8 cellular contexts compared by ENCODE assay signal in genomic region chr10:93074137-93074596, GRCh38. TPM values are rescaled to one million over a fixed set of nuclear protein-coding genes. Genes with fewer than 3 reads are reported as not detected.
A peak's percentile ranks its signal among the peaks of the same experiment; 100 is the strongest.
DNase-seq lines count a peak whose midpoint lies in the region; ATAC-seq and TF ChIP-seq lines count a peak whose summit lies in the region.

No MANE protein-coding gene starts in this region.

- peak overlapping the region; percentile 63 for H3K4me3 Mint-ChIP-seq in activated CD4-positive, alpha-beta T cell treated with anti-CD3 and anti-CD28 coated beads, Interleukin-2, amount 10 ng/mL, durations not matched to agents 7 days and 5 days
- H3K4me3 Mint-ChIP-seq in stimulated activated effector memory CD8-positive, alpha-beta T cell treated with anti-CD3 and anti-CD28 coated beads, Interleukin-12 subunit alpha, Interleukin-12 subunit beta, amount 100 ng/mL, for 72 hours: peak overlapping the region; percentile 75

- no peak overlapping the region for H3K27ac Mint-ChIP-seq in activated CD4-positive, alpha-beta T cell treated with anti-CD3 and anti-CD28 coated beads, Interleukin-2, amount 10 ng/mL, durations not matched to agents 7 days and 5 days
- H3K27ac Mint-ChIP-seq in stimulated activated effector memory CD8-positive, alpha-beta T cell treated with anti-CD3 and anti-CD28 coated beads, Interleukin-12 subunit alpha, Interleukin-12 subunit beta, amount 100 ng/mL, for 72 hours: no peak overlapping the region

- peaks cover 82% of the 10 kb centered on the region for H3K27me3 Mint-ChIP-seq in activated CD4-positive, alpha-beta T cell treated with anti-CD3 and anti-CD28 coated beads, Interleukin-2, amount 10 ng/mL, durations not matched to agents 7 days and 5 days

- no peaks in the 10 kb centered on the region for H3K36me3 Mint-ChIP-seq in activated CD4-positive, alpha-beta T cell treated with anti-CD3 and anti-CD28 coated beads, Interleukin-2, amount 10 ng/mL, durations not matched to agents 7 days and 5 days (ENCODE audit: low read depth)
- peaks cover 4% of the 10 kb centered on the region for H3K36me3 Mint-ChIP-seq in stimulated activated effector memory CD8-positive, alpha-beta T cell treated with anti-CD3 and anti-CD28 coated beads, Interleukin-12 subunit alpha, Interleukin-12 subunit beta, amount 100 ng/mL, for 72 hours

- POLR2A ChIA-PET in activated CD4-positive, alpha-beta T cell treated with anti-CD3 and anti-CD28 coated beads, Interleukin-2, amount 10 ng/mL, durations not matched to agents 7 days and 5 days (lab: Charles Lee): no interaction called here

- CTCF ChIA-PET in activated CD4-positive, alpha-beta T cell treated with anti-CD3 and anti-CD28 coated beads, Interleukin-2, amount 10 ng/mL, durations not matched to agents 7 days and 5 days (lab: Charles Lee): no interaction called here

- H3K4me1 Mint-ChIP-seq in activated CD4-positive, alpha-beta T cell treated with anti-CD3 and anti-CD28 coated beads, Interleukin-2, amount 10 ng/mL, durations not matched to agents 7 days and 5 days: peaks cover 24% of the 10 kb centered on the region
- H3K4me1 Mint-ChIP-seq in stimulated activated effector memory CD8-positive, alpha-beta T cell treated with anti-CD3 and anti-CD28 coated beads, Interleukin-12 subunit alpha, Interleukin-12 subunit beta, amount 100 ng/mL, for 72 hours: peaks cover 40% of the 10 kb centered on the region

- no peaks in the 10 kb centered on the region for H3K9me3 ChIP-seq in RWPE2 (ENCODE audit: severe bottlenecking)

- no peaks in the 10 kb centered on the region for H3K9me3 Mint-ChIP-seq in activated CD4-positive, alpha-beta T cell treated with anti-CD3 and anti-CD28 coated beads, Interleukin-2, amount 10 ng/mL, durations not matched to agents 7 days and 5 days
- H3K9me3 Mint-ChIP-seq in stimulated activated effector memory CD8-positive, alpha-beta T cell treated with anti-CD3 and anti-CD28 coated beads, Interleukin-12 subunit alpha, Interleukin-12 subunit beta, amount 100 ng/mL, for 72 hours: no peaks in the 10 kb centered on the region

- no peak; the same call in 2 of the 3 replicates for ATAC-seq in RWPE2 (ENCODE audit: low read depth)
- no peak for ATAC-seq in stimulated activated effector memory CD8-positive, alpha-beta T cell treated with anti-CD3 and anti-CD28 coated beads, Interleukin-12 subunit alpha, Interleukin-12 subunit beta, amount 100 ng/mL, for 72 hours

- TF ChIP-seq CTCF in RWPE2 (IDR thresholded peaks at IDR 0.05; ENCODE audit: poor library complexity, severe bottlenecking): peak; percentile 22

- H3K4me1 ChIP-seq in RWPE2 (ENCODE audit: insufficient read depth, poor library complexity, severe bottlenecking): no peaks in the 10 kb centered on the region

- no peak overlapping the region for H3K4me3 ChIP-seq in RWPE2 (ENCODE audit: severe bottlenecking)

- H3K27me3 ChIP-seq in RWPE2 (ENCODE audit: insufficient read depth, poor library complexity, severe bottlenecking): peaks cover 64% of the 10 kb centered on the region

- DNase-seq in activated CD4-positive, alpha-beta T cell treated with anti-CD3 and anti-CD28 coated beads, Interleukin-2, amount 10 ng/mL, durations not matched to agents 7 days and 5 days: no peak
- DNase-seq in activated CD4-positive, alpha-beta T cell treated with anti-CD3 and anti-CD28 coated beads, Interleukin-2, amount 50 U/mL, for 1 hour: no peak
- DNase-seq in RWPE2 (ENCODE audit: low spot score): no peak
- DNase-seq in germinal center (ENCODE audit: low spot score): peak; percentile 50
- DNase-seq in stimulated activated effector memory CD8-positive, alpha-beta T cell treated with anti-CD3 and anti-CD28 coated beads, Interleukin-12 subunit alpha, Interleukin-12 subunit beta, amount 100 ng/mL, for 72 hours (ENCODE audit: low spot score in 2 of 2): peak in 1 of 2 donors; percentile 59
- DNase-seq in SW 1271 (lab: John Stamatoyannopoulos, UW): no peak
- DNase-seq in inferior parietal cortex (ENCODE audit: extremely low spot score): no peak
- DNase-seq in superior temporal gyrus (ENCODE audit: extremely low spot score): no peak

- H3K36me3 ChIP-seq in RWPE2 (ENCODE audit: low read depth): no peaks in the 10 kb centered on the region

- no peak overlapping the region for H3K27ac ChIP-seq in RWPE2 (ENCODE audit: poor library complexity, severe bottlenecking)

RNA-seq across cellular contexts. Expression of gene CYP26A1, which starts 0.5 kb away (rescaled TPM):
- total RNA-seq in activated CD4-positive, alpha-beta T cell treated with anti-CD3 and anti-CD28 coated beads, Interleukin-2, amount 10 ng/mL, durations not matched to agents 7 days and 5 days: not detected

RNA-seq across cellular contexts. Expression of gene CYP26C1, which starts 13.6 kb away (rescaled TPM):
- under 1 TPM; 0.07 to 0.12 TPM for total RNA-seq in activated CD4-positive, alpha-beta T cell treated with anti-CD3 and anti-CD28 coated beads, Interleukin-2, amount 10 ng/mL, durations not matched to agents 7 days and 5 days
